In the genomic region with DNA sequence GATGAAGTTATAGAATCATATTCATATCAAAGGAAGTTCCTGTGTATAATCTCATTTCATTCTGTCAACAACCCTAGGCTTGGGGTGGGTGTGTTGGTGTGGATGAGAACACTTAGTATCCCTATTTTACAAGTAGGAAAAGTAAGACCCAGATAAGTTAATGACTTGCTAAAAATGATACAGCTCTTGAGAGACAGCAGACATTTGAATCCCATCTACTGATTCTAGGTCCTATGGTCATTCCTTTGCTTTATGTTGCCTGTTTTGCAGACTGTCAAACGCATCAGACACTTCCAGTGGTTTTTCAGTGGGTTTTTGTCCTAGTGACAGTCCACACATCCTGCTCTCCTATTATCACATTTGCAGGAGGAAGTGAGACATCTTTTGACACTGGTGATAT, we compare ENCODE assay signal across 12 cellular contexts.
DNase-seq lines count a peak whose midpoint lies in the region; ATAC-seq and TF ChIP-seq lines count a peak whose summit lies in the region.
"Had no signal": no experiment of that assay in that cellular context is flagged by ENCODE, and none has a peak within 500 bp of the region (broad histone marks: within the 10 kb centered on the region; RNA-seq: fewer than 3 reads in every experiment).

No MANE protein-coding gene starts in this region.

- no peaks in the 10 kb centered on the region for H3K9me3 Mint-ChIP-seq in CD8-positive, alpha-beta T cell
- H3K9me3 Mint-ChIP-seq: T-helper 1 cell treated with Interleukin-12 subunit alpha and Interleukin-12 subunit beta and Interleukin-4 antibody, amounts not matched to agents 30 μg/mL and 1 μg/mL, for 36 hours had no signal

- no peak for ATAC-seq in Right ventricle myocardium inferior
- ATAC-seq in upper lobe of right lung: no peak
- ATAC-seq in CD8-positive, alpha-beta T cell: no peak
- ATAC-seq in HG03439 (IDR thresholded peaks at IDR 0.05; ENCODE audit: unreplicated experiment): no peak

- DNase-seq in cardiac muscle cell (ENCODE audit: low read depth in 1 of 2, low spot score in 1 of 2) (no peak), Right ventricle myocardium inferior (ENCODE audit: missing footprints) (no peak), coronary artery (ENCODE audit: low spot score) (no peak), upper lobe of right lung (no peak), HCEC 1CT (no peak)
- DNase-seq in CD8-positive, alpha-beta T cell: no peak
- DNase-seq: activated gamma-delta T cell; naive thymus-derived CD8-positive, alpha-beta T cell had no signal

- H3K36me3 Mint-ChIP-seq in CD8-positive, alpha-beta T cell: no peaks in the 10 kb centered on the region

- H3K27ac Mint-ChIP-seq in CD8-positive, alpha-beta T cell: no peak overlapping the region
- H3K27ac Mint-ChIP-seq: naive thymus-derived CD8-positive, alpha-beta T cell; T-helper 1 cell treated with Interleukin-12 subunit alpha and Interleukin-12 subunit beta and Interleukin-4 antibody, amounts not matched to agents 30 μg/mL and 1 μg/mL, for 36 hours had no signal

- H3K4me3 ChIP-seq in cardiac muscle cell (peak overlapping the region; percentile 24), coronary artery (peak overlapping the region; percentile 63), mucosa of rectum (ENCODE audit: low read length in 2 of 2) (peak overlapping the region; percentile 73 to 79), upper lobe of right lung (peak overlapping the region; percentile 47)
- H3K4me3 ChIP-seq in CD8-positive, alpha-beta T cell (ENCODE audit: low read depth, low read length): no peak overlapping the region

- CTCF ChIA-PET in CD8-positive, alpha-beta T cell (lab: Charles Lee): interaction anchor here (0.6 kb wide), 1 partner anchor 129 kb away, joined by 3 read pairs; no protein-coding TSS in a partner anchor

- no peak for TF ChIP-seq CTCF in cardiac muscle cell (IDR thresholded peaks at IDR 0.05; ENCODE audit: low read depth, low read length)
- TF ChIP-seq CTCF in coronary artery (IDR thresholded peaks at IDR 0.05): no peak
- TF ChIP-seq CTCF in upper lobe of right lung (IDR thresholded peaks at IDR 0.05): no peak
- TF ChIP-seq CTCF in CD8-positive, alpha-beta T cell (IDR thresholded peaks at IDR 0.05): no peak

- peak overlapping the region; percentile 85 for H3K27ac ChIP-seq in cardiac muscle cell
- peak overlapping the region in 1 of 2 donors; percentile 52 for H3K27ac ChIP-seq in coronary artery
- peak overlapping the region; percentile 79 to 80 for H3K27ac ChIP-seq in mucosa of rectum (ENCODE audit: low read depth in 2 of 2, low read length in 2 of 2)
- peak overlapping the region; percentile 71 for H3K27ac ChIP-seq in upper lobe of right lung
- H3K27ac ChIP-seq in CD8-positive, alpha-beta T cell (ENCODE audit: low read depth, low read length): no peak overlapping the region
- H3K27ac ChIP-seq: HL-60 had no signal

- H3K27me3 ChIP-seq in cardiac muscle cell: no peaks in the 10 kb centered on the region
- H3K27me3 ChIP-seq in mucosa of rectum (ENCODE audit: control insufficient read depth in 2 of 2, insufficient read depth in 2 of 2, low read length in 2 of 2): no peaks in the 10 kb centered on the region
- no peaks in the 10 kb centered on the region for H3K27me3 ChIP-seq in upper lobe of right lung
- peaks cover 17% of the 10 kb centered on the region for H3K27me3 ChIP-seq in CD8-positive, alpha-beta T cell (ENCODE audit: insufficient read depth, low read length)

- no peak overlapping the region for H3K4me3 Mint-ChIP-seq in CD8-positive, alpha-beta T cell

- H3K36me3 ChIP-seq in cardiac muscle cell (no peaks in the 10 kb centered on the region), mucosa of rectum (ENCODE audit: control insufficient read depth in 2 of 2, insufficient read depth in 2 of 2, low read length in 2 of 2) (no peaks in the 10 kb centered on the region), upper lobe of right lung (no peaks in the 10 kb centered on the region)
- no peaks in the 10 kb centered on the region for H3K36me3 ChIP-seq in CD8-positive, alpha-beta T cell (ENCODE audit: insufficient read depth, low read length)

- intact Hi-C loops in Right ventricle myocardium inferior (cut with DNase I): loop anchor here (5.0 kb wide), 1 partner anchor 155 kb away; a partner anchor contains a TSS
- intact Hi-C loops in upper lobe of right lung (cut with DNase I): no loop called here
- intact Hi-C loops in CD8-positive, alpha-beta T cell (cut with DNase I, micrococcal nuclease): no loop called here

- H3K4me1 ChIP-seq in cardiac muscle cell (ENCODE audit: low read depth): peaks cover 40% of the 10 kb centered on the region
- peaks cover 3 to 21% of the 10 kb centered on the region in 2 donors for H3K4me1 ChIP-seq in mucosa of rectum (ENCODE audit: control insufficient read depth in 2 of 2, insufficient read depth in 2 of 2, low read length in 2 of 2)
- H3K4me1 ChIP-seq in upper lobe of right lung: peaks cover 32% of the 10 kb centered on the region
- H3K4me1 ChIP-seq in CD8-positive, alpha-beta T cell (ENCODE audit: insufficient read depth, low read length): peaks cover 4% of the 10 kb centered on the region

- peak overlapping the region; percentile 42 to 53 for H3K9ac ChIP-seq in mucosa of rectum (ENCODE audit: low read depth in 1 of 2, low read length in 2 of 2)

- H3K9me3 ChIP-seq in cardiac muscle cell (ENCODE audit: low read depth): no peaks in the 10 kb centered on the region
- H3K9me3 ChIP-seq in mucosa of rectum (ENCODE audit: control insufficient read depth in 2 of 2, low read length in 2 of 2): no peaks in the 10 kb centered on the region
- no peaks in the 10 kb centered on the region for H3K9me3 ChIP-seq in upper lobe of right lung
- no peaks in the 10 kb centered on the region for H3K9me3 ChIP-seq in CD8-positive, alpha-beta T cell (ENCODE audit: low read length)

- POLR2A ChIA-PET in CD8-positive, alpha-beta T cell (lab: Charles Lee): no interaction called here

- peaks cover 12% of the 10 kb centered on the region for H3K4me1 Mint-ChIP-seq in CD8-positive, alpha-beta T cell (ENCODE audit: low read depth)

- H3K27me3 Mint-ChIP-seq in CD8-positive, alpha-beta T cell (ENCODE audit: low read depth): peaks cover 50% of the 10 kb centered on the region
